In genomic region chr14:51564460-51564859, GRCh38 we compare ENCODE assay signal across 16 cellular contexts.
A peak's percentile ranks its signal among the peaks of the same experiment; 100 is the strongest.
DNase-seq lines count a peak whose midpoint lies in the region; ATAC-seq, FAIRE-seq and TF ChIP-seq lines count a peak whose summit lies in the region.
"Had no signal": no experiment of that assay in that cellular context is flagged by ENCODE, and none has a peak within 500 bp of the region (broad histone marks: within the 10 kb centered on the region; RNA-seq: fewer than 3 reads in every experiment).

No MANE protein-coding gene starts in this region.

- no peaks in the 10 kb centered on the region for H3K27me3 ChIP-seq in Caco-2 (replicated peaks; ENCODE audit: control insufficient read depth, insufficient read depth, low read length)

- H3K9me3 Mint-ChIP-seq in Caco-2 (ENCODE audit: unreplicated experiment) = no peaks in the 10 kb centered on the region
- no peaks in the 10 kb centered on the region for H3K9me3 Mint-ChIP-seq in MCF 10A (ENCODE audit: unreplicated experiment)
- no peaks in the 10 kb centered on the region for H3K9me3 Mint-ChIP-seq in neural crest cell
- H3K9me3 Mint-ChIP-seq: activated naive CD4-positive, alpha-beta T cell treated with anti-CD3 and anti-CD28 coated beads, Interleukin-2, amount 50 U/mL, for 72 hours; stimulated activated naive B cell treated with anti-CD40 and anti-IgM and Interleukin-4, amounts not matched to agents 10 μg/mL and 1 μg/mL and 100 μg/mL, for 72 hours had no signal

- peaks cover 17% of the 10 kb centered on the region for H3K4me1 Mint-ChIP-seq in Caco-2 (ENCODE audit: low read depth, unreplicated experiment)
- H3K4me1 Mint-ChIP-seq in MCF 10A (ENCODE audit: insufficient read depth, unreplicated experiment) = peaks cover 15% of the 10 kb centered on the region
- peaks cover 51% of the 10 kb centered on the region for H3K4me1 Mint-ChIP-seq in neural crest cell
- H3K4me1 Mint-ChIP-seq: B cell; stimulated activated naive B cell treated with anti-CD40 and anti-IgM and Interleukin-4, amounts not matched to agents 10 μg/mL and 1 μg/mL and 100 μg/mL, for 72 hours had no signal

- peaks cover 27% of the 10 kb centered on the region for H3K4me1 ChIP-seq in Caco-2

- no peak overlapping the region for H3K4me3 ChIP-seq in Caco-2 (ENCODE audit: low read depth, low read length)

- no peak for FAIRE-seq in GM12892 (lab: Jason Lieb, UNC)

- no TSS peak for BruUV-seq in Caco-2 (replicated peaks; lab: Mats Ljungman, UMichigan)
- no TSS peak for BruUV-seq in MCF 10A (replicated peaks; lab: Mats Ljungman, UMichigan)

- peak overlapping the region; percentile 42 for H3K4me3 Mint-ChIP-seq in Caco-2 (ENCODE audit: unreplicated experiment)
- H3K4me3 Mint-ChIP-seq in MCF 10A (ENCODE audit: unreplicated experiment) = no peak overlapping the region
- peak overlapping the region; percentile 45 for H3K4me3 Mint-ChIP-seq in neural crest cell
- H3K4me3 Mint-ChIP-seq: B cell; stimulated activated naive B cell treated with anti-CD40 and anti-IgM and Interleukin-4, amounts not matched to agents 10 μg/mL and 1 μg/mL and 100 μg/mL, for 72 hours had no signal

- H3K27ac Mint-ChIP-seq in Caco-2 (ENCODE audit: unreplicated experiment) (peak overlapping the region; percentile 89), MCF 10A (ENCODE audit: low read depth, unreplicated experiment) (peak overlapping the region; percentile 71), neural crest cell (ENCODE audit: unreplicated experiment) (peak overlapping the region; percentile 91)
- H3K27ac Mint-ChIP-seq: B cell; stimulated activated naive B cell treated with anti-CD40 and anti-IgM and Interleukin-4, amounts not matched to agents 10 μg/mL and 1 μg/mL and 100 μg/mL, for 72 hours had no signal

- H3K36me3 ChIP-seq in Caco-2 (ENCODE audit: control insufficient read depth, insufficient read depth, low read length) = no peaks in the 10 kb centered on the region

- H3K27me3 Mint-ChIP-seq in Caco-2 (ENCODE audit: insufficient read depth, unreplicated experiment) = no peaks in the 10 kb centered on the region
- no peaks in the 10 kb centered on the region for H3K27me3 Mint-ChIP-seq in MCF 10A (ENCODE audit: insufficient read depth, unreplicated experiment)
- H3K27me3 Mint-ChIP-seq in neural crest cell (ENCODE audit: low read depth) = peaks cover 4% of the 10 kb centered on the region
- H3K27me3 Mint-ChIP-seq: B cell had no signal

- POLR2A ChIA-PET in Caco-2 (lab: Charles Lee) (no interaction called here), MCF 10A (lab: Yijun Ruan, JAX) (interaction anchor here (0.6 to 4.1 kb wide), 19 partner anchors 12 to 1111 kb away, joined by 3 to 33 read pairs (median 3); no protein-coding TSS in a partner anchor)

- TF ChIP-seq POLR2A in GM12892 (IDR thresholded peaks at IDR 0.05; ENCODE audit: low read depth, low read length) = no peak

- ATAC-seq in left ventricle myocardium superior = no peak
- ATAC-seq: activated naive CD4-positive, alpha-beta T cell treated with anti-CD3 and anti-CD28 coated beads, Interleukin-2, amount 50 U/mL, for 72 hours; stimulated activated naive B cell treated with anti-CD40 and anti-IgM and Interleukin-4, amounts not matched to agents 10 μg/mL and 1 μg/mL and 100 μg/mL, for 72 hours had no signal

- TF ChIP-seq CTCF in Caco-2 (IDR thresholded peaks at IDR 0.05; ENCODE audit: insufficient read depth in 1 of 2, low read depth in 1 of 2, low read length in 1 of 2, severe bottlenecking in 1 of 2, unreplicated experiment in 1 of 2) (no peak), MCF 10A (IDR thresholded peaks at IDR 0.05; ENCODE audit: unreplicated experiment) (no peak), neural crest cell (conservative IDR thresholded peaks at IDR 0.05) (no peak)

- H3K36me3 Mint-ChIP-seq in Caco-2 (ENCODE audit: insufficient read depth, unreplicated experiment) (no peaks in the 10 kb centered on the region), MCF 10A (ENCODE audit: insufficient read depth, unreplicated experiment) (peaks cover 18% of the 10 kb centered on the region), neural crest cell (ENCODE audit: low read depth) (no peaks in the 10 kb centered on the region)
- H3K36me3 Mint-ChIP-seq: activated naive CD4-positive, alpha-beta T cell treated with anti-CD3 and anti-CD28 coated beads, Interleukin-2, amount 50 U/mL, for 72 hours; stimulated activated naive B cell treated with anti-CD40 and anti-IgM and Interleukin-4, amounts not matched to agents 10 μg/mL and 1 μg/mL and 100 μg/mL, for 72 hours had no signal

- DNase-seq in Caco-2 (peak in 1 of 2 experiments; percentile 23), NCI-H1417 (lab: John Stamatoyannopoulos, UW) (peak in 2 of 3 experiments; percentile 76 to 96), MCF 10A (ENCODE audit: unreplicated experiment) (no peak), neural crest cell (ENCODE audit: low read depth, low spot score) (peak; percentile 4), GM12892 (ENCODE audit: insufficient read length) (no peak), glomerular visceral epithelial cell (ENCODE audit: extremely low spot score) (no peak), left ventricle myocardium superior (no peak), kidney tubule cell (ENCODE audit: low spot score) (no peak)
- DNase-seq: activated CD8-positive, alpha-beta memory T cell treated with anti-CD3 and anti-CD28 coated beads, Interleukin-2, amount 50 U/mL, for 4 hours; caudate nucleus; mesenchymal stem cell; occipital lobe; stimulated activated naive B cell treated with anti-CD40 and anti-IgM and Interleukin-4, amounts not matched to agents 10 μg/mL and 1 μg/mL and 100 μg/mL, for 72 hours; T-helper 1 cell had no signal

- CTCF ChIA-PET in Caco-2 (lab: Charles Lee) (interaction anchor here (1.3 kb wide), 1 partner anchor 281 kb away, joined by 5 read pairs; no protein-coding TSS in a partner anchor), MCF 10A (lab: Yijun Ruan, JAX) (interaction anchor here (0.5 to 1.6 kb wide), 8 partner anchors 11 to 282 kb away, joined by 3 to 5 read pairs (median 4); no protein-coding TSS in a partner anchor)

- intact Hi-C loops in Caco-2 (cut with micrococcal nuclease; ENCODE audit: unreplicated experiment) = no loop called here
- intact Hi-C loops in MCF 10A (cut with micrococcal nuclease) = no loop called here
- intact Hi-C loops in left ventricle myocardium superior (cut with micrococcal nuclease) = no loop called here

- H3K9me3 ChIP-seq in Caco-2 = no peaks in the 10 kb centered on the region

Comparison
In these comparisons a context has a peak if more than half of its experiments do, and no peak if none do; other contexts are left out.
1. DNase-seq: peak in NCI-H1417 (2 of 3) and neural crest cell (single experiment); none in MCF 10A (single experiment), GM12892 (single experiment), glomerular visceral epithelial cell (single experiment), left ventricle myocardium superior (single experiment) and kidney tubule cell (single experiment).
2. Peak in every context shown above with its lines, with median percentiles within 50 percentile points of each other: H3K27ac Mint-ChIP-seq.